In the genomic region with DNA sequence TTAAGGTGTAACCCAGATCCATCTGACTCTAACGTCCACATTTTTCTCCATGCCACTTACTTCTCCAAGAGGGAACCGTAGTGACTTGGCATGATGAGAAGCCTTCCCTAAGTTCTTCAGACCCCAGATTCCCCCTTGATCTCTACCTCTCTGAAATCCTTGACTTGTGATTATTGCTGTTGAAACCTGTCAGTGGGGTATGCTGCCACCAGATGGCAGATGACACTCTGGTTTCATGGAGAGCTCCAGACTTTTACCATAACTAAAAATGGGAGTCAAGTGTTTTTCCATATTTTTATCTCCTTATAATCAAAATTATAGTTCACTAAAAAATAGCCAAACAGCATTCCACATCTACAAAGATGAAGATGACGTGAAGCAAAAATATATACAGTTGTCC, we compare ENCODE assay signal across 9 cellular contexts.
DNase-seq lines count a peak whose midpoint lies in the region; ATAC-seq and TF ChIP-seq lines count a peak whose summit lies in the region.
"Had no signal": no experiment of that assay in that cellular context is flagged by ENCODE, and none has a peak within 500 bp of the region (broad histone marks: within the 10 kb centered on the region; RNA-seq: fewer than 3 reads in every experiment).

No MANE protein-coding gene starts in this region.

- intact Hi-C loops in psoas muscle (cut with DNase I): loop anchor here (5.0 to 10.0 kb wide), 3 partner anchors 133 to 763 kb away; no protein-coding TSS in a partner anchor

- WGBS in psoas muscle, 3 donors: 58 to 61% (median 59%) methylated on average over 3 of the region's 3 CpGs

- H3K36me3 ChIP-seq in psoas muscle (ENCODE audit: insufficient read depth in 1 of 2, low read depth in 1 of 2): no peaks in the 10 kb centered on the region

- H3K4me3 ChIP-seq in epithelial cell of esophagus (ENCODE audit: low read length) (no peak overlapping the region), psoas muscle (no peak overlapping the region)

- H3K27me3 ChIP-seq in psoas muscle (ENCODE audit: insufficient read depth in 3 of 3, low read length in 2 of 3): no peaks in the 10 kb centered on the region

- H3K27ac ChIP-seq in psoas muscle: no peak overlapping the region

- TF ChIP-seq CTCF in epithelial cell of esophagus (IDR thresholded peaks at IDR 0.05; ENCODE audit: insufficient read depth, low read depth, low read length, missing control alignments): peak; percentile 69
- TF ChIP-seq CTCF in psoas muscle (IDR thresholded peaks at IDR 0.05): peak; percentile 62

- H3K4me1 ChIP-seq in psoas muscle: no peaks in the 10 kb centered on the region

- ATAC-seq in psoas muscle: peak in 3 of 4 donors; percentile 63 to 85 (median 66)

- DNase-seq in NCI-H1092 treated with DMSO at 0.1 percent for 48 hours (lab: John Stamatoyannopoulos, UW) (peak; percentile 28), NCI-H1092 (lab: John Stamatoyannopoulos, UW) (no peak), NCI-H69 (lab: John Stamatoyannopoulos, UW) (peak; percentile 49), epithelial cell of esophagus (ENCODE audit: low read depth) (peak; percentile 61), psoas muscle (no peak), pons (ENCODE audit: low spot score) (no peak), putamen (ENCODE audit: low spot score) (no peak), germinal center (ENCODE audit: low spot score) (no peak)
- DNase-seq: NCI-H2029 treated with DMSO at 0.1 percent for 48 hours had no signal

- H3K9me3 ChIP-seq in psoas muscle: no peaks in the 10 kb centered on the region

Comparison
In these comparisons a context has a peak if more than half of its experiments do, and no peak if none do; other contexts are left out.
1. DNase-seq: peak in NCI-H1092 treated with DMSO at 0.1 percent for 48 hours (single experiment), NCI-H69 (single experiment) and epithelial cell of esophagus (single experiment); none in NCI-H1092 (single experiment), psoas muscle (0 of 2), pons (single experiment), putamen (single experiment) and germinal center (single experiment).